In genomic region chr12:75672212-75672611, GRCh38 we compare ENCODE assay signal across 1 cellular context.
TF ChIP-seq lines count a peak whose summit lies in the region.

No MANE protein-coding gene starts in this region.

TF ChIP-seq in GM23338, 12 proteins besides CTCF, POLR2A, EP300 and RAD21 (continued from another document):
- TF ChIP-seq ZNF462 (CRISPR knock-in tag; IDR thresholded peaks at IDR 0.05) = no peak
